12 cellular contexts compared by ENCODE assay signal in the genomic region with DNA sequence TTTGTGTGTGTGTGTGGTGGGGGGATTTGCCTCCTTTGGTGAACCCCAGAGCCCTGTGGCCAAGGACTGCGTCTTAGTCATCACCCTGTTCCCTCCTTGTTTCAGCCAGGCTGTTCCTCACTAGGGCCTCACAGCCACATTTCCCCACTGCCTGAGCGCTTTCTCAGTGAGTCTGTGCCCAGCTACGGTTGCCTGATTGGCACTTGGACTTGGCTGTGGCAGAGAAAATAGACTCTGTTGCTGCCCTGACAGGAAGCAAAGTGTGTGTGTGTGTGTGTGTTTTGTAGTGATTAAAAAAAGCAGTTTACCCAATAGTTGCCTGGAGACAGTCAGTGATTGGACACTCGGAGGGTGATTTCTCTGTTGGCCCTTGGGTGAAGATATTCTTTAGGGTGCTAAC.
DNase-seq lines count a peak whose midpoint lies in the region; ATAC-seq and TF ChIP-seq lines count a peak whose summit lies in the region.
"Had no signal": no experiment of that assay in that cellular context is flagged by ENCODE, and none has a peak within 500 bp of the region (broad histone marks: within the 10 kb centered on the region; RNA-seq: fewer than 3 reads in every experiment).

No MANE protein-coding gene starts in this region.

- H3K36me3 ChIP-seq in lung (ENCODE audit: control insufficient read depth in 2 of 2, insufficient read depth in 2 of 2, low read length in 2 of 2) (peaks cover 0 to 3% of the 10 kb centered on the region in 2 donors), upper lobe of left lung (no peaks in the 10 kb centered on the region), testis (ENCODE audit: low read depth, missing control alignments) (no peaks in the 10 kb centered on the region)

- TF ChIP-seq POLR2A in upper lobe of left lung (IDR thresholded peaks at IDR 0.05) (no peak), testis (IDR thresholded peaks at IDR 0.05) (no peak)

- H3K27ac ChIP-seq in lung (ENCODE audit: low read depth in 1 of 2, low read length in 1 of 2) (peak overlapping the region; percentile 20 to 62), upper lobe of left lung (peak overlapping the region in 3 of 4 donors; percentile 33 to 53 (median 38)), testis (no peak overlapping the region)

- TF ChIP-seq EP300 in upper lobe of left lung (IDR thresholded peaks at IDR 0.05), result no peak

- H3K4me1 ChIP-seq in lung (ENCODE audit: control insufficient read depth in 2 of 2, insufficient read depth in 2 of 2, low read length in 2 of 2), result peaks cover 13 to 14% of the 10 kb centered on the region in 2 donors
- H3K4me1 ChIP-seq in upper lobe of left lung, result peaks cover 12 to 36% (median 19%) of the 10 kb centered on the region in 4 donors
- no peaks in the 10 kb centered on the region for H3K4me1 ChIP-seq in testis

- ATAC-seq in lung (ENCODE audit: insufficient read depth, low FRiP score) (peak; percentile 53), upper lobe of left lung (ENCODE audit: low FRiP score in 2 of 2) (peak; percentile 37 to 63), GM19467 (IDR thresholded peaks at IDR 0.05; ENCODE audit: unreplicated experiment) (no peak), GM21825 (IDR thresholded peaks at IDR 0.05; ENCODE audit: unreplicated experiment) (no peak)
- ATAC-seq: K562 had no signal

- intact Hi-C loops in testis (cut with DNase I; ENCODE audit: low total_unique reads), result no loop called here

- no peak overlapping the region for H3K4me3 ChIP-seq in epithelial cell of esophagus (ENCODE audit: low read length)
- H3K4me3 ChIP-seq in lung, result no peak overlapping the region
- H3K4me3 ChIP-seq in upper lobe of left lung, result no peak overlapping the region
- no peak overlapping the region for H3K4me3 ChIP-seq in testis
- H3K4me3 ChIP-seq: K562 had no signal

- TF ChIP-seq CTCF in epithelial cell of esophagus (IDR thresholded peaks at IDR 0.05; ENCODE audit: insufficient read depth, low read depth, low read length, missing control alignments), result no peak
- TF ChIP-seq CTCF in lung (IDR thresholded peaks at IDR 0.05; ENCODE audit: control extremely low read depth, extremely low read depth), result no peak
- TF ChIP-seq CTCF in upper lobe of left lung (IDR thresholded peaks at IDR 0.05), result no peak
- no peak for TF ChIP-seq CTCF in testis (IDR thresholded peaks at IDR 0.05)

- DNase-seq in NCI-H1417 (lab: John Stamatoyannopoulos, UW) (peak in 2 of 3 experiments; percentile 36 to 46), NCI-H1417 treated with DMSO at 0.1 percent for 48 hours (lab: John Stamatoyannopoulos, UW) (no peak), epithelial cell of esophagus (ENCODE audit: low read depth) (peak; percentile 9), lung (ENCODE audit: low spot score) (no peak), upper lobe of left lung (peak in 1 of 2 donors; percentile 66), testis (no peak)
- DNase-seq: activated effector memory CD4-positive, alpha-beta T cell treated with Interleukin-2 at 50 U/mL for 16 hours; NCI-H345; SHP77 treated with DMSO at 0.1 percent for 48 hours had no signal

- H3K9me3 ChIP-seq in lung (ENCODE audit: control insufficient read depth in 2 of 2, insufficient read depth in 1 of 2, low read length in 1 of 2), result no peaks in the 10 kb centered on the region
- H3K9me3 ChIP-seq in upper lobe of left lung, result no peaks in the 10 kb centered on the region
- no peaks in the 10 kb centered on the region for H3K9me3 ChIP-seq in testis

- H3K27me3 ChIP-seq in lung (ENCODE audit: control insufficient read depth, insufficient read depth) (no peaks in the 10 kb centered on the region), upper lobe of left lung (no peaks in the 10 kb centered on the region), testis (no peaks in the 10 kb centered on the region)

- 14% methylated on average over 4 of the region's 4 CpGs for WGBS in lung, 2 donors
- 13 to 18% methylated on average over 4 of the region's 4 CpGs for WGBS in upper lobe of left lung, 2 donors
- 60 to 73% methylated on average over 4 of the region's 4 CpGs for WGBS in testis, 2 donors

Comparison
In these comparisons a context has a peak if more than half of its experiments do, and no peak if none do; other contexts are left out.
1. DNase-seq: peak in NCI-H1417 (2 of 3) and epithelial cell of esophagus (single experiment); none in NCI-H1417 treated with DMSO at 0.1 percent for 48 hours (single experiment), lung (single experiment) and testis (single experiment).
2. ATAC-seq: peak in lung (single experiment) and upper lobe of left lung (2 of 2); none in GM19467 (single experiment) and GM21825 (single experiment).
3. H3K27ac ChIP-seq: peak in lung (2 of 2) and upper lobe of left lung (3 of 4); none in testis (0 of 2).